ENCODE assay signal across 12 cellular contexts in the genomic region with DNA sequence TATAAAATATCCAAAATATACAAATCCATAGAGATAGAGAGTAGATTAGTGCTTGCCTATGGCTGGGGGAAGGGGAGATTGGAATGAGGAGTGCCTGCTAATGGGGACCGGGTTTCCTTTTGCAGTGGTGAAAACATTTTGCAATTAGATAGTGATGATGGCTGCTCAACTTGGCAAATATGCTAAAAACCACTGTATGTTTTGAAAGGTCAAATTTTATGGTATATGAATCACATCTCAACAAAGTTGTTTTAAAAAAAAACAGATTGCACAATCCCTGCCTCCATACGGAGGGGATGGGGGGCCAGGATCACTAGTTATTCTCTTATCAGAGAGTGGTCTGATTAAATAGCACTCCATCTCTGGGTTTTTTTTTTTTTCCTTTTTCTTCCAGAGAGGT.
DNase-seq lines count a peak whose midpoint lies in the region; ATAC-seq, FAIRE-seq and TF ChIP-seq lines count a peak whose summit lies in the region.
"Had no signal": no experiment of that assay in that cellular context is flagged by ENCODE, and none has a peak within 500 bp of the region (broad histone marks: within the 10 kb centered on the region; RNA-seq: fewer than 3 reads in every experiment).

No MANE protein-coding gene starts in this region.

- H3K4me3 Mint-ChIP-seq in osteocyte (ENCODE audit: unreplicated experiment), result no peak overlapping the region
- H3K4me3 Mint-ChIP-seq: activated naive CD8-positive, alpha-beta T cell had no signal

- TF ChIP-seq CTCF in bronchial epithelial cell (IDR thresholded peaks at IDR 0.05; ENCODE audit: insufficient read depth, low read length, severe bottlenecking), result no peak
- TF ChIP-seq CTCF in osteocyte (IDR thresholded peaks at IDR 0.05), result no peak
- no peak for TF ChIP-seq CTCF in GM13976 (IDR thresholded peaks at IDR 0.05; ENCODE audit: borderline replicate concordance, control extremely low read depth, extremely low read depth, insufficient read depth, missing control alignments)

- no peaks in the 10 kb centered on the region for H3K27me3 Mint-ChIP-seq in osteocyte (ENCODE audit: unreplicated experiment)
- H3K27me3 Mint-ChIP-seq: activated naive CD8-positive, alpha-beta T cell had no signal

- no peaks in the 10 kb centered on the region for H3K27me3 ChIP-seq in bronchial epithelial cell (ENCODE audit: control insufficient read depth, insufficient read depth, low read length)
- H3K27me3 ChIP-seq: upper lobe of left lung had no signal

- peaks cover 75% of the 10 kb centered on the region for H3K4me1 Mint-ChIP-seq in osteocyte (ENCODE audit: unreplicated experiment)

- no peak overlapping the region for H3K4me3 ChIP-seq in bronchial epithelial cell (ENCODE audit: low read depth, low read length)
- H3K4me3 ChIP-seq: mucosa of descending colon, upper lobe of left lung had no signal

- peak; percentile 92 for DNase-seq in EH (ENCODE audit: low read depth)
- peak; percentile 60 for DNase-seq in MV-4-11 (lab: John Stamatoyannopoulos, UW)
- DNase-seq in bronchial epithelial cell (ENCODE audit: low read depth), result peak; percentile 75
- DNase-seq in osteocyte (ENCODE audit: extremely low spot score, unreplicated experiment), result no peak
- no peak for DNase-seq in H54 (ENCODE audit: insufficient read length, low spot score)
- no peak for DNase-seq in GM13976 (ENCODE audit: low spot score)
- DNase-seq: activated CD4-positive, alpha-beta T cell treated with anti-CD3 and anti-CD28 coated beads, Interleukin-2, amount 50 U/mL, for 1 hour; DMS 273 treated with DMSO at 0.1 percent for 48 hours; mucosa of descending colon; upper lobe of left lung had no signal

- H3K36me3 ChIP-seq in bronchial epithelial cell (ENCODE audit: control insufficient read depth, insufficient read depth, low read length), result no peaks in the 10 kb centered on the region
- H3K36me3 ChIP-seq: upper lobe of left lung had no signal

- no peaks in the 10 kb centered on the region for H3K36me3 Mint-ChIP-seq in osteocyte (ENCODE audit: unreplicated experiment)
- H3K36me3 Mint-ChIP-seq: activated naive CD8-positive, alpha-beta T cell had no signal

- FAIRE-seq in bronchial epithelial cell (lab: Jason Lieb, UNC) (no peak), H54 (lab: Jason Lieb, UNC) (no peak)

- peak overlapping the region; percentile 85 for H3K27ac Mint-ChIP-seq in osteocyte (ENCODE audit: unreplicated experiment)

- TF ChIP-seq POLR2A in H54 (IDR thresholded peaks at IDR 0.05; ENCODE audit: low read depth, low read length), result no peak

- H3K9me3 Mint-ChIP-seq in osteocyte (ENCODE audit: unreplicated experiment), result no peaks in the 10 kb centered on the region

- in situ Hi-C loops in GM13976 (cut with MboI; ENCODE audit: low sequenced_read_pairs, unreplicated experiment), result loop anchor here (5.0 kb wide), 1 partner anchor 155 kb away; no protein-coding TSS in a partner anchor

- no peak for ATAC-seq in GM18498 (IDR thresholded peaks at IDR 0.05; ENCODE audit: unreplicated experiment)
- ATAC-seq: mucosa of descending colon had no signal

Comparison
In these comparisons a context has a peak if more than half of its experiments do, and no peak if none do; other contexts are left out.
1. DNase-seq: peak in EH (single experiment), MV-4-11 (single experiment) and bronchial epithelial cell (single experiment); none in osteocyte (single experiment), H54 (single experiment) and GM13976 (single experiment).